ENCODE assay signal across 20 cellular contexts in the genomic region with DNA sequence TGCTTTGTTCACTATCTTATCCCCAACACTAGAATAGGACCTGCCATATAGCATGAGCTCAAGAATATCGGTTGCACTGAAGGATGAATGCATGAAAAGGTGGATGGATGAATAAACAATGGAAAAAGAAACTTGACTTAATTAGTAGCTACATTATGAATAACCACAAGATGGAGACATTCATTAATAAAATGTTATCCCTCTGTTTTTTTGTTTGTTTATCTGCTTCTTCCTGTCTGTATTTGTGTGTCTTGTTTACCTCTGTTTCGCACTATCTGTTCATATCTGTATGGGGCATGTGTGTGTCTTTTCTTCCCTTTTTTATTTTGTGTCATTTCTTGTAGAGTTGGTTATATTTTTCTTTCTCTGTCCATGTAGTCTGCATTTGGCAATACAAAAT. TPM values are rescaled to one million over a fixed set of nuclear protein-coding genes. Genes with fewer than 3 reads are reported as not detected.
DNase-seq lines count a peak whose midpoint lies in the region; ATAC-seq, FAIRE-seq and TF ChIP-seq lines count a peak whose summit lies in the region.
"Had no signal": no experiment of that assay in that cellular context is flagged by ENCODE, and none has a peak within 500 bp of the region (broad histone marks: within the 10 kb centered on the region; RNA-seq: fewer than 3 reads in every experiment).

No MANE protein-coding gene starts in this region.

- no peaks in the 10 kb centered on the region for H3K9me2 ChIP-seq in Loucy (replicated peaks; ENCODE audit: low read depth, low read length)

- BruUV-seq in MCF 10A (replicated peaks; lab: Mats Ljungman, UMichigan): no TSS peak
- BruUV-seq in GM12878 (replicated peaks; lab: Mats Ljungman, UMichigan): no TSS peak

- RAD21 ChIA-PET in GM12878 (lab: Charles Lee; ENCODE audit: unreplicated experiment): interaction anchor here (1.0 to 1.1 kb wide), 3 partner anchors 102 to 119 kb away, joined by 3 to 10 read pairs (median 4); no protein-coding TSS in a partner anchor

- TF ChIP-seq RAD21 in GM12878 (IDR thresholded peaks at IDR 0.05; ENCODE audit: insufficient read depth, low read depth, low read length): no peak

- FAIRE-seq in GM12878 (lab: Jason Lieb, UNC): peak; percentile 54
- no peak for FAIRE-seq in GM12891 (lab: Jason Lieb, UNC)
- FAIRE-seq in GM19239 (lab: Jason Lieb, UNC): no peak

- no peaks in the 10 kb centered on the region for H4K20me1 ChIP-seq in Loucy (ENCODE audit: insufficient read depth, low read length, poor library complexity, severe bottlenecking)
- H4K20me1 ChIP-seq in GM12878 (ENCODE audit: control insufficient read depth, insufficient read depth): no peaks in the 10 kb centered on the region

- no peaks in the 10 kb centered on the region for H3K27me3 Mint-ChIP-seq in MCF 10A (ENCODE audit: insufficient read depth, unreplicated experiment)

- H3K27me3 ChIP-seq in breast epithelium: no peaks in the 10 kb centered on the region
- no peaks in the 10 kb centered on the region for H3K27me3 ChIP-seq in Loucy (ENCODE audit: insufficient read depth, low read length, poor library complexity, severe bottlenecking)
- H3K27me3 ChIP-seq in GM12878 (replicated peaks in 1 of 2; ENCODE audit: control insufficient read depth in 2 of 2, insufficient read depth in 2 of 2, low read length in 1 of 2): no peaks in the 10 kb centered on the region
- no peaks in the 10 kb centered on the region for H3K27me3 ChIP-seq in MG63

- H3K36me3 ChIP-seq in breast epithelium: no peaks in the 10 kb centered on the region
- H3K36me3 ChIP-seq in Loucy (ENCODE audit: insufficient read depth, low read length): no peaks in the 10 kb centered on the region
- no peaks in the 10 kb centered on the region for H3K36me3 ChIP-seq in GM12878 (ENCODE audit: control insufficient read depth in 2 of 2, insufficient read depth in 2 of 2, low read length in 1 of 2)
- no peaks in the 10 kb centered on the region for H3K36me3 ChIP-seq in MG63
- H3K36me3 ChIP-seq: thoracic aorta had no signal

- TF ChIP-seq EP300 in GM12878 (IDR thresholded peaks at IDR 0.05; ENCODE audit: borderline replicate concordance in 1 of 2, control insufficient read depth in 1 of 2, low read depth in 2 of 2, low read length in 2 of 2): no peak

- intact Hi-C loops in MCF 10A (cut with micrococcal nuclease): loop anchor here (1.0 kb wide), 2 partner anchors 81 to 104 kb away; no protein-coding TSS in a partner anchor
- intact Hi-C loops in breast epithelium (cut with DNase I; ENCODE audit: low total_unique reads): no loop called here
- intact Hi-C loops in GM12878 (cut with micrococcal nuclease; ENCODE audit: unreplicated experiment): no loop called here

- H3K27ac Mint-ChIP-seq in MCF 10A (ENCODE audit: low read depth, unreplicated experiment): no peak overlapping the region
- H3K27ac Mint-ChIP-seq: CD8-positive, alpha-beta memory T cell; stimulated activated effector memory CD8-positive, alpha-beta T cell treated with anti-CD3 and anti-CD28 coated beads, Interleukin-12 subunit alpha, Interleukin-12 subunit beta, amount 100 ng/mL, for 72 hours had no signal

- no peaks in the 10 kb centered on the region for H3K4me1 Mint-ChIP-seq in MCF 10A (ENCODE audit: insufficient read depth, unreplicated experiment)
- H3K4me1 Mint-ChIP-seq: CD8-positive, alpha-beta memory T cell; stimulated activated effector memory CD8-positive, alpha-beta T cell treated with anti-CD3 and anti-CD28 coated beads, Interleukin-12 subunit alpha, Interleukin-12 subunit beta, amount 100 ng/mL, for 72 hours had no signal

- DNase-seq in MCF 10A (ENCODE audit: unreplicated experiment) (no peak), breast epithelium (ENCODE audit: low spot score in 2 of 2) (no peak), GM12878 (ENCODE audit: low read depth, low spot score) (no peak), GM12891 (ENCODE audit: insufficient read length, low spot score) (no peak), MG63 (no peak), GM19239 (ENCODE audit: insufficient read length, low spot score) (no peak), NK-92 (lab: John Stamatoyannopoulos, UW; ENCODE audit: unreplicated experiment) (no peak)
- DNase-seq: activated CD4-positive, alpha-beta T cell treated with anti-CD3 and anti-CD28 coated beads for 4 hours; caudate nucleus; CD8-positive, alpha-beta memory T cell; left cardiac atrium; NCI-H187; NCI-H446 had no signal

- H3K27ac ChIP-seq in breast epithelium: no peak overlapping the region
- no peak overlapping the region for H3K27ac ChIP-seq in GM12878 (ENCODE audit: control insufficient read depth, insufficient read depth)
- H3K27ac ChIP-seq: thoracic aorta had no signal

- TF ChIP-seq CTCF in MCF 10A (IDR thresholded peaks at IDR 0.05; ENCODE audit: unreplicated experiment) (peak; percentile 32), breast epithelium (IDR thresholded peaks at IDR 0.05) (no peak), Loucy (conservative IDR thresholded peaks at IDR 0.05; ENCODE audit: low read length) (peak; percentile 31; the same call in 1 of the 2 replicates), GM12878 (IDR thresholded peaks at IDR 0.05 in 2 of 3, conservative IDR thresholded peaks at IDR 0.05 in 1 of 3; ENCODE audit: control insufficient read depth in 2 of 3, extremely low read depth in 1 of 3, insufficient read depth in 1 of 3, low read depth in 3 of 3, low read length in 3 of 3) (peak in 1 of 3 experiments; percentile 5; a peak in 1 of 6 replicates)

- no peak overlapping the region for H3K4me2 ChIP-seq in Loucy (ENCODE audit: low read depth, low read length, poor library complexity, severe bottlenecking)
- no peak overlapping the region for H3K4me2 ChIP-seq in GM12878 (ENCODE audit: control insufficient read depth, insufficient read depth)

- H3K4me3 Mint-ChIP-seq in MCF 10A (ENCODE audit: unreplicated experiment): no peak overlapping the region
- H3K4me3 Mint-ChIP-seq: CD8-positive, alpha-beta memory T cell; stimulated activated effector memory CD8-positive, alpha-beta T cell treated with anti-CD3 and anti-CD28 coated beads, Interleukin-12 subunit alpha, Interleukin-12 subunit beta, amount 100 ng/mL, for 72 hours had no signal

- H3K36me3 Mint-ChIP-seq in MCF 10A (ENCODE audit: insufficient read depth, unreplicated experiment): no peaks in the 10 kb centered on the region
- H3K36me3 Mint-ChIP-seq: CD8-positive, alpha-beta memory T cell; stimulated activated effector memory CD8-positive, alpha-beta T cell treated with anti-CD3 and anti-CD28 coated beads, Interleukin-12 subunit alpha, Interleukin-12 subunit beta, amount 100 ng/mL, for 72 hours had no signal

- TF ChIP-seq POLR2A in breast epithelium (IDR thresholded peaks at IDR 0.05): no peak
- TF ChIP-seq POLR2A in GM12878 (IDR thresholded peaks at IDR 0.05; ENCODE audit: low read depth, low read length): no peak
- no peak for TF ChIP-seq POLR2A in GM12891 (IDR thresholded peaks at IDR 0.05; ENCODE audit: low read depth, low read length)

- no peaks in the 10 kb centered on the region for H3K79me2 ChIP-seq in Loucy (ENCODE audit: insufficient read depth, low read length)
- H3K79me2 ChIP-seq in GM12878 (ENCODE audit: control insufficient read depth, insufficient read depth, low read length): no peaks in the 10 kb centered on the region

- H3F3A ChIP-seq in Loucy (ENCODE audit: low read depth): no peaks in the 10 kb centered on the region

- H3K9me3 ChIP-seq in breast epithelium: no peaks in the 10 kb centered on the region
- H3K9me3 ChIP-seq in Loucy (ENCODE audit: insufficient read depth, low read depth, low read length): no peaks in the 10 kb centered on the region; the same call in 1 of the 2 replicates
- H3K9me3 ChIP-seq in GM12878 (replicated peaks; ENCODE audit: control insufficient read depth, insufficient read depth, low read length): no peaks in the 10 kb centered on the region
- no peaks in the 10 kb centered on the region for H3K9me3 ChIP-seq in MG63
- H3K9me3 ChIP-seq: thoracic aorta had no signal

- POLR2A ChIA-PET in MCF 10A (lab: Yijun Ruan, JAX) (interaction anchor here (0.6 to 1.9 kb wide), 8 partner anchors 10 to 465 kb away, joined by 3 to 9 read pairs (median 4); partner anchors contain the start of genes SH3BP5L and ZNF692), GM12878 (lab: Charles Lee) (interaction anchor here (0.7 kb wide), 1 partner anchor 102 kb away, joined by 3 read pairs; no protein-coding TSS in a partner anchor)

- in situ Hi-C loops in GM12878 (cut with MboI): no loop called here

- CTCF ChIA-PET in MCF 10A (lab: Yijun Ruan, JAX): interaction anchor here (0.7 to 10.1 kb wide), 22 partner anchors 8 to 299 kb away, joined by 3 to 155 read pairs (median 4); partner anchors contain the start of genes PGBD2 and SH3BP5L
- CTCF ChIA-PET in GM12878 (lab: Yijun Ruan, JAX): interaction anchor here (0.6 to 3.6 kb wide), 10 partner anchors 10 to 460 kb away, joined by 3 to 50 read pairs (median 3); no protein-coding TSS in a partner anchor

- 50% methylated on average over 2 of the region's 2 CpGs for WGBS in GM12878 (ENCODE audit: insufficient coverage, insufficient replicate concordance, low lambda C conversion rate, missing lambda C conversion rate)

- H3K4me3 ChIP-seq in breast epithelium (no peak overlapping the region), Loucy (ENCODE audit: low read length, poor library complexity, severe bottlenecking) (no peak overlapping the region), GM12878 (no peak overlapping the region), MG63 (no peak overlapping the region)
- H3K4me3 ChIP-seq: thoracic aorta had no signal

- peaks cover 6% of the 10 kb centered on the region for H3K9me3 Mint-ChIP-seq in MCF 10A (ENCODE audit: unreplicated experiment)
- H3K9me3 Mint-ChIP-seq: CD8-positive, alpha-beta memory T cell; stimulated activated effector memory CD8-positive, alpha-beta T cell treated with anti-CD3 and anti-CD28 coated beads, Interleukin-12 subunit alpha, Interleukin-12 subunit beta, amount 100 ng/mL, for 72 hours had no signal

- SMC1A ChIA-PET in GM12878 (lab: Charles Lee; ENCODE audit: uncharacterized antibody, unreplicated experiment): interaction anchor here (0.5 to 4.6 kb wide), 7 partner anchors 8 to 460 kb away, joined by 3 to 61 read pairs (median 3); no protein-coding TSS in a partner anchor

- H2AFZ ChIP-seq in Loucy (ENCODE audit: low read length) (no peak overlapping the region), GM12878 (ENCODE audit: control insufficient read depth, low read depth, low read length) (no peak overlapping the region)

- H3K4me1 ChIP-seq in breast epithelium (no peaks in the 10 kb centered on the region), Loucy (ENCODE audit: insufficient read depth, low read length, poor library complexity, severe bottlenecking) (no peaks in the 10 kb centered on the region), GM12878 (ENCODE audit: control insufficient read depth, insufficient read depth, low read length) (no peaks in the 10 kb centered on the region)

- ATAC-seq in GM12878: no peak
- ATAC-seq: left cardiac atrium; stimulated activated effector memory CD8-positive, alpha-beta T cell treated with anti-CD3 and anti-CD28 coated beads, Interleukin-12 subunit alpha, Interleukin-12 subunit beta, amount 100 ng/mL, for 72 hours had no signal

- no peak overlapping the region for H3K9ac ChIP-seq in Loucy (ENCODE audit: low read depth, low read length, poor library complexity, severe bottlenecking)
- no peak overlapping the region for H3K9ac ChIP-seq in GM12878 (ENCODE audit: control insufficient read depth, insufficient read depth, low read length)

RNA-seq across cellular contexts. Expression of gene OR14I1, which starts 1.1 kb away (rescaled TPM):
- not detected in 2 replicates for total RNA-seq in MCF 10A (2022)
- not detected for total RNA-seq in breast epithelium
- 1.0 and 1.5 TPM in 2 replicates for total RNA-seq in GM12878 (2013; cell fraction: nucleolus; rRNA removed)
- 0.62 and 0.65 TPM in 2 replicates for total RNA-seq in GM12878 (2014; rRNA removed)
- 0.41 and 0.49 TPM in 2 replicates for total RNA-seq in GM12878 (2014; rRNA removed; fragmentation: Illumina TruSeq; extraction: Trizol)
- total RNA-seq in GM12878 (2021): 0.37 and 1.1 TPM in 2 replicates
- polyA plus RNA-seq in GM12878 (2011; ENCODE audit: low read depth): not detected
- polyA plus RNA-seq in GM12878 (2011; rRNA removed): 0.65 and 0.90 TPM in 2 replicates
- 0.92 and 0.99 TPM in 2 replicates for polyA plus RNA-seq in GM12878 (2011; cell fraction: cytosol; rRNA removed)
- 0.13 and 0.41 TPM in 2 replicates for polyA plus RNA-seq in GM12878 (2011; cell fraction: nucleus; rRNA removed)
- polyA plus RNA-seq in GM12878 (2012): 0.17 and 0.18 TPM in 2 replicates
- polyA plus RNA-seq in GM12878 (2014; fragmentation: Illumina TruSeq; extraction: Trizol): 1.0 and 3.1 TPM in 2 replicates
- 1 to 10 TPM in 1 of 2 experiments, under 1 TPM in 1; 0.68 to 1.5 TPM for polyA plus RNA-seq in GM12878 (2014; fragmentation: Nextera tagmentation; extraction: Ambion mirVana)
- 0.20 and 1.0 TPM in 2 replicates for polyA plus RNA-seq in GM12878 (2014; rRNA removed)
- under 1 TPM; 0.21 to 0.66 TPM for polyA plus RNA-seq in GM12878 (2016; fragmentation: Nextera tagmentation; extraction: Ambion mirVana)
- 0.51 and 1.3 TPM in 2 replicates for polyA minus RNA-seq in GM12878 (2011; rRNA and poly(A)+ RNA removed)
- polyA minus RNA-seq in GM12878 (2011; cell fraction: cytosol; rRNA and poly(A)+ RNA removed): not detected in 2 replicates
- not detected in 2 replicates for polyA minus RNA-seq in GM12878 (2011; cell fraction: nucleus; rRNA and poly(A)+ RNA removed)
- polyA plus RNA-seq in GM12891 (2012; ENCODE audit: low read depth, missing spikeins): 0.50 TPM
- total RNA-seq in MG63 (2014; rRNA removed; shearing (Covaris generic); ENCODE audit: low replicate concordance): not detected in 2 replicates
- total RNA-seq: CD8-positive, alpha-beta memory T cell; left cardiac atrium; mononuclear cell; thoracic aorta had no signal
- polyA plus RNA-seq: adipose tissue; AG04450; CD8-positive, alpha-beta memory T cell; esophagus had no signal

RNA-seq across cellular contexts. Expression of gene OR2T27, which starts 48.3 kb away (rescaled TPM):
- not detected in 2 replicates for total RNA-seq in MCF 10A (2022)
- not detected for total RNA-seq in breast epithelium
- 48.2 and 48.6 TPM in 2 replicates for total RNA-seq in GM12878 (2013; cell fraction: nucleolus; rRNA removed)
- total RNA-seq in GM12878 (2014; rRNA removed): 0.23 and 0.71 TPM in 2 replicates
- total RNA-seq in GM12878 (2014; rRNA removed; fragmentation: Illumina TruSeq; extraction: Trizol): 0.22 and 0.32 TPM in 2 replicates
- total RNA-seq in GM12878 (2021): 0.33 and 0.48 TPM in 2 replicates
- polyA plus RNA-seq in GM12878 (2011; ENCODE audit: low read depth): not detected
- polyA plus RNA-seq in GM12878 (2011; rRNA removed): 0.18 TPM in 1 of 2 replicates, not detected in the other
- 0.21 TPM in 1 of 2 replicates, not detected in the other for polyA plus RNA-seq in GM12878 (2011; cell fraction: cytosol; rRNA removed)
- polyA plus RNA-seq in GM12878 (2011; cell fraction: nucleus; rRNA removed): 0.92 and 2.5 TPM in 2 replicates
- not detected in 2 replicates for polyA plus RNA-seq in GM12878 (2012)
- not detected in 2 replicates for polyA plus RNA-seq in GM12878 (2014; fragmentation: Illumina TruSeq; extraction: Trizol)
- polyA plus RNA-seq in GM12878 (2014; fragmentation: Nextera tagmentation; extraction: Ambion mirVana): under 1 TPM in 1 of 2 experiments, not detected in 1; 0.13 TPM
- 0.17 TPM in 1 of 2 replicates, not detected in the other for polyA plus RNA-seq in GM12878 (2014; rRNA removed)
- under 1 TPM in 1 of 2 experiments, not detected in 1; 0.24 TPM for polyA plus RNA-seq in GM12878 (2016; fragmentation: Nextera tagmentation; extraction: Ambion mirVana)
- polyA minus RNA-seq in GM12878 (2011; rRNA and poly(A)+ RNA removed): 14.0 TPM in 2 replicates
- polyA minus RNA-seq in GM12878 (2011; cell fraction: cytosol; rRNA and poly(A)+ RNA removed): not detected in 2 replicates
- 12.2 and 18.3 TPM in 2 replicates for polyA minus RNA-seq in GM12878 (2011; cell fraction: nucleus; rRNA and poly(A)+ RNA removed)
- polyA plus RNA-seq in GM12891 (2012; ENCODE audit: low read depth, missing spikeins): not detected
- not detected in 2 replicates for total RNA-seq in MG63 (2014; rRNA removed; shearing (Covaris generic); ENCODE audit: low replicate concordance)
- total RNA-seq: CD8-positive, alpha-beta memory T cell; left cardiac atrium; mononuclear cell; thoracic aorta had no signal
- polyA plus RNA-seq: adipose tissue; AG04450; CD8-positive, alpha-beta memory T cell; esophagus had no signal

RNA-seq across cellular contexts. Expression of gene LYPD8, which starts 51.9 kb away (rescaled TPM):
- total RNA-seq in MCF 10A (2022) (not detected in 2 replicates), breast epithelium (1 to 10 TPM in 1 of 3 donors, not detected in 2; 1.6 TPM), GM12878 (2014; rRNA removed) (not detected in 2 replicates), GM12878 (2014; rRNA removed; fragmentation: Illumina TruSeq; extraction: Trizol) (0.13 TPM in 1 of 2 replicates, not detected in the other), GM12878 (2021) (not detected in 2 replicates)
- total RNA-seq in GM12878 (2013; cell fraction: nucleolus; rRNA removed): not detected in 2 replicates
- not detected for polyA plus RNA-seq in GM12878 (2011; ENCODE audit: low read depth)
- polyA plus RNA-seq in GM12878 (2011; rRNA removed) (not detected in 2 replicates), GM12878 (2014; fragmentation: Illumina TruSeq; extraction: Trizol) (not detected in 2 replicates), GM12878 (2014; fragmentation: Nextera tagmentation; extraction: Ambion mirVana) (under 1 TPM; 0.18 to 0.40 TPM), GM12878 (2014; rRNA removed) (0.06 TPM in 1 of 2 replicates, not detected in the other), GM12878 (2016; fragmentation: Nextera tagmentation; extraction: Ambion mirVana) (not detected)
- polyA plus RNA-seq in GM12878 (2011; cell fraction: cytosol; rRNA removed): 0.04 TPM in 1 of 2 replicates, not detected in the other
- polyA plus RNA-seq in GM12878 (2011; cell fraction: nucleus; rRNA removed): not detected in 2 replicates
- polyA plus RNA-seq in GM12878 (2012): not detected in 2 replicates
- 0.21 TPM in 1 of 2 replicates, not detected in the other for polyA minus RNA-seq in GM12878 (2011; rRNA and poly(A)+ RNA removed)
- not detected in 2 replicates for polyA minus RNA-seq in GM12878 (2011; cell fraction: cytosol; rRNA and poly(A)+ RNA removed)
- not detected in 2 replicates for polyA minus RNA-seq in GM12878 (2011; cell fraction: nucleus; rRNA and poly(A)+ RNA removed)
- not detected for polyA plus RNA-seq in GM12891 (2012; ENCODE audit: low read depth, missing spikeins)
- total RNA-seq in MG63 (2014; rRNA removed; shearing (Covaris generic); ENCODE audit: low replicate concordance): not detected in 2 replicates
- total RNA-seq: CD8-positive, alpha-beta memory T cell; left cardiac atrium; mononuclear cell; thoracic aorta had no signal
- polyA plus RNA-seq: AG04450; CD8-positive, alpha-beta memory T cell; esophagus had no signal

RNA-seq across cellular contexts. Expression of gene OR2T35, which starts 58.6 kb away (rescaled TPM):
- not detected in 2 replicates for total RNA-seq in MCF 10A (2022)
- total RNA-seq in breast epithelium: not detected
- 40.5 and 47.9 TPM in 2 replicates for total RNA-seq in GM12878 (2013; cell fraction: nucleolus; rRNA removed)
- total RNA-seq in GM12878 (2014; rRNA removed): 0.22 and 0.68 TPM in 2 replicates
- 0.89 and 0.97 TPM in 2 replicates for total RNA-seq in GM12878 (2014; rRNA removed; fragmentation: Illumina TruSeq; extraction: Trizol)
- total RNA-seq in GM12878 (2021): 0.49 and 0.66 TPM in 2 replicates
- polyA plus RNA-seq in GM12878 (2011; ENCODE audit: low read depth): 0.39 TPM
- 0.54 and 0.61 TPM in 2 replicates for polyA plus RNA-seq in GM12878 (2011; rRNA removed)
- polyA plus RNA-seq in GM12878 (2011; cell fraction: cytosol; rRNA removed): 0.07 TPM in 1 of 2 replicates, not detected in the other
- polyA plus RNA-seq in GM12878 (2011; cell fraction: nucleus; rRNA removed): 14.6 and 14.8 TPM in 2 replicates
- 0.07 TPM in 1 of 2 replicates, not detected in the other for polyA plus RNA-seq in GM12878 (2012)
- not detected in 2 replicates for polyA plus RNA-seq in GM12878 (2014; fragmentation: Illumina TruSeq; extraction: Trizol)
- polyA plus RNA-seq in GM12878 (2014; fragmentation: Nextera tagmentation; extraction: Ambion mirVana): under 1 TPM in 1 of 2 experiments, not detected in 1; 0.03 TPM
- 0.08 and 0.15 TPM in 2 replicates for polyA plus RNA-seq in GM12878 (2014; rRNA removed)
- polyA plus RNA-seq in GM12878 (2016; fragmentation: Nextera tagmentation; extraction: Ambion mirVana): under 1 TPM; 0.10 to 0.28 TPM
- 97.2 and 229 TPM in 2 replicates for polyA minus RNA-seq in GM12878 (2011; rRNA and poly(A)+ RNA removed)
- polyA minus RNA-seq in GM12878 (2011; cell fraction: cytosol; rRNA and poly(A)+ RNA removed): 1.5 TPM in 1 of 2 replicates, not detected in the other
- polyA minus RNA-seq in GM12878 (2011; cell fraction: nucleus; rRNA and poly(A)+ RNA removed): 88.9 and 146 TPM in 2 replicates
- not detected for polyA plus RNA-seq in GM12891 (2012; ENCODE audit: low read depth, missing spikeins)
- total RNA-seq in MG63 (2014; rRNA removed; shearing (Covaris generic); ENCODE audit: low replicate concordance): not detected in 2 replicates
- total RNA-seq: CD8-positive, alpha-beta memory T cell; left cardiac atrium; thoracic aorta had no signal
- polyA plus RNA-seq: adipose tissue; AG04450; CD8-positive, alpha-beta memory T cell; esophagus had no signal

Comparison
In these comparisons a context has a peak if more than half of its experiments do, and no peak if none do; other contexts are left out.
1. CTCF ChIP-seq: peak in MCF 10A (single experiment) and Loucy (single experiment); none in breast epithelium (0 of 3).